8 cellular contexts compared by ENCODE assay signal in the genomic region with DNA sequence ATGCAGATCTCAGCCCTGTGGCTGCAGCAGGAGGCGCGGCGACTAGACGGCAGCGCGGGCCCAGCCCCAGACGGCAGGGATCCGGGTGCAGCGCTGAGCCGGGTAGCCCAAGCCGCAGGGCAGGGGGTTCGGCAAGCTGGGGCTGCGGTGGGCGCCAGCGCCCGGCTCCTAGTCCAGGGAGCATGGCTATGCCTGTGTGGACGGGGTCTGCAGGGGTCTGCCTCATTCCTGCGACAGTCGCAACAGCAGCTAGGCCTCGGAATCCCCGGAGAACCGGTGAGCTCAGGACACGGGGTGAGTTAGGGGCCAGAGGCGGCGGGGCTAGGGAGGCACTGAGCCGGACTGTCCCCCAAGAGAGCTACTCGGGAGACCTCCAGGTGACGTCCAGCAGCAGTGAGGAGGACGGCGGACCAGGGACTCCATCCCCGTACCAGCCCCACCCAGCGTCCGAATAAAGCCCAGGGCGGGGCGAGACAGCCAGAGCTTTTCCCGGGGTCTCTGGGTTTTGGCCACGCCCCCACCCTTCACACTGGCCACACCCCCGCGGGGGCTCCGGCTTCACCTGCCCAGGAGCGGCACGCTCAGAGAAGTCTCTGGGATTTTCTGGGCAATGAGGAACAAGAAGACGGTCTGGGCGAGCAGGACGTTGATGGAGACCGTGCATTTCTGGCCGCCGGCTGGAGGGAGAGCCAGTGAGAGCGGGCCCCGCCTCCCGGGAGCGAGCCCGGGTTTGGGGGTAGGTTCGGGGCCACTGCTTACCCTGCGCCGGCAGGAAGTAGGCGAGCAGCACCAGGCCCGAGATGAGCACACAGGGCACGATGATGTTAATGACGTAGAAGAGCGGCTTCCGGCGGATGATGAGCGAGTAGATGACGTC. TPM values are rescaled to one million over a fixed set of nuclear protein-coding genes. Genes with fewer than 3 reads are reported as not detected.
DNase-seq lines count a peak whose midpoint lies in the region; ATAC-seq and TF ChIP-seq lines count a peak whose summit lies in the region.

No MANE protein-coding gene starts in this region.

- 30 to 51% methylated on average over 15 to 19 of the region's 65 CpGs for WGBS in esophagus squamous epithelium, 2 donors

- peaks cover 23 to 53% (median 33%) of the 10 kb centered on the region in 3 donors for H3K4me1 ChIP-seq in esophagus squamous epithelium

- peak; percentile 66 for DNase-seq in GM06990 (ENCODE audit: extremely low read depth, insufficient read length)
- DNase-seq in activated T-cell treated with anti-CD3 and anti-CD28 coated beads for 4 hours: peak; percentile 28
- no peak for DNase-seq in esophagus squamous epithelium (lab: John Stamatoyannopoulos, UW)
- DNase-seq in skeletal muscle cell (ENCODE audit: low read depth): no peak
- no peak for DNase-seq in GF-D8 (lab: John Stamatoyannopoulos, UW)
- no peak for DNase-seq in COR-L47 (lab: John Stamatoyannopoulos, UW)

- no peak for TF ChIP-seq POLR2A in esophagus squamous epithelium (IDR thresholded peaks at IDR 0.05)

- TF ChIP-seq CTCF in GM06990 (IDR thresholded peaks at IDR 0.05; ENCODE audit: insufficient read depth, low read length, poor library complexity, severe bottlenecking) (no peak), esophagus squamous epithelium (IDR thresholded peaks at IDR 0.05) (no peak)

- no peaks in the 10 kb centered on the region for H3K27me3 ChIP-seq in GM06990 (replicated peaks; ENCODE audit: control insufficient read depth, insufficient read depth, low read length)
- peaks cover 0 to 25% (median 0%) of the 10 kb centered on the region in 4 donors for H3K27me3 ChIP-seq in esophagus squamous epithelium

- peak overlapping the region in 2 of 4 donors; percentile 38 to 58 for H3K27ac ChIP-seq in esophagus squamous epithelium

- H3K9me3 ChIP-seq in esophagus squamous epithelium: no peaks in the 10 kb centered on the region

- no peak for ATAC-seq in HG03108 (IDR thresholded peaks at IDR 0.05; ENCODE audit: unreplicated experiment)
- no peak for ATAC-seq in GM18498 (IDR thresholded peaks at IDR 0.05; ENCODE audit: unreplicated experiment)

- H3K36me3 ChIP-seq in GM06990 (ENCODE audit: control insufficient read depth, insufficient read depth, low read length) (peaks cover 4% of the 10 kb centered on the region), esophagus squamous epithelium (peaks cover 7 to 31% (median 16%) of the 10 kb centered on the region in 3 donors)

- intact Hi-C loops in esophagus squamous epithelium (cut with DNase I): loop anchor here (10.0 kb wide), 1 partner anchor 164 kb away; no protein-coding TSS in a partner anchor

- H3K4me3 ChIP-seq in GM06990 (replicated peaks; ENCODE audit: low read depth, low read length): peak overlapping the region; percentile 43
- peak overlapping the region in 3 of 4 donors; percentile 8 to 74 (median 27) for H3K4me3 ChIP-seq in esophagus squamous epithelium
- H3K4me3 ChIP-seq in skeletal muscle cell (ENCODE audit: low read depth, low read length): peak overlapping the region; percentile 53

RNA-seq across cellular contexts. Expression of a gene that starts 1.1 kb away (rescaled TPM):
- total RNA-seq in esophagus squamous epithelium: 1 to 10 TPM in 1 of 4 donors, under 1 TPM in 3; 0.27 to 2.7 (median 0.92) TPM

RNA-seq across cellular contexts. Expression of a gene that starts 2.4 kb away (rescaled TPM):
- total RNA-seq in esophagus squamous epithelium: under 1 TPM in 1 of 4 donors, not detected in 3; 0.57 TPM

RNA-seq across cellular contexts. Expression of a gene that starts 31.6 kb away (rescaled TPM):
- not detected for total RNA-seq in esophagus squamous epithelium

RNA-seq across cellular contexts. Expression of a gene that starts 39.4 kb away (rescaled TPM):
- total RNA-seq in esophagus squamous epithelium: 10 to 100 TPM; 29.3 to 54.2 (median 42.2) TPM

RNA-seq across cellular contexts. Expression of a gene that starts 39.6 kb away (rescaled TPM):
- 10 to 100 TPM; 42.3 to 57.4 (median 54.2) TPM for total RNA-seq in esophagus squamous epithelium

Comparison
In these comparisons a context has a peak if more than half of its experiments do, and no peak if none do; other contexts are left out.
1. DNase-seq: peak in GM06990 (single experiment) and activated T-cell treated with anti-CD3 and anti-CD28 coated beads for 4 hours (single experiment); none in esophagus squamous epithelium (single experiment), skeletal muscle cell (single experiment), GF-D8 (single experiment) and COR-L47 (single experiment).
2. Peak in every context shown above with its lines, with median percentiles within 50 percentile points of each other: H3K4me3 ChIP-seq.